28 cellular contexts compared by ENCODE assay signal in genomic region chr18:58802959-58803358, GRCh38.
"Had no signal": no experiment of that assay in that cellular context is flagged by ENCODE, and none has a peak within 500 bp of the region (broad histone marks: within the 10 kb centered on the region; RNA-seq: fewer than 3 reads in every experiment).

No MANE protein-coding gene starts in this region.

- H3K36me3 ChIP-seq: neutrophil, pancreas, prostate gland, right atrium auricular region, right lobe of liver, sigmoid colon, suprapubic skin, tibial artery, transverse colon, upper lobe of right lung, uterus had no signal

- H3K4me1 ChIP-seq: pancreas, right atrium auricular region, right lobe of liver, sigmoid colon, suprapubic skin, tibial artery, transverse colon, upper lobe of right lung, uterus had no signal

- H3K4me3 Mint-ChIP-seq: naive thymus-derived CD8-positive, alpha-beta T cell; natural killer cell treated with Interleukin-12 subunit alpha and Interleukin-12 subunit beta and Interleukin-15 and Interleukin-18, amount 100 ng/mL, for 72 hours; stimulated activated effector memory CD8-positive, alpha-beta T cell treated with anti-CD3 and anti-CD28 coated beads, Interleukin-12 subunit alpha, Interleukin-12 subunit beta, amount 100 ng/mL, for 72 hours; stimulated activated naive CD8-positive, alpha-beta T cell treated with anti-CD3 and anti-CD28 coated beads, Interleukin-15, amount 100 ng/mL, for 72 hours; type B pancreatic cell had no signal

- H3K36me3 Mint-ChIP-seq: natural killer cell treated with Interleukin-12 subunit alpha and Interleukin-12 subunit beta and Interleukin-15 and Interleukin-18, amount 100 ng/mL, for 72 hours; type B pancreatic cell had no signal

- H3K4me1 Mint-ChIP-seq: stimulated activated effector memory CD8-positive, alpha-beta T cell treated with anti-CD3 and anti-CD28 coated beads, Interleukin-12 subunit alpha, Interleukin-12 subunit beta, amount 100 ng/mL, for 72 hours had no signal

- H3K27ac Mint-ChIP-seq: naive thymus-derived CD8-positive, alpha-beta T cell; natural killer cell treated with Interleukin-12 subunit alpha and Interleukin-12 subunit beta and Interleukin-15 and Interleukin-18, amount 100 ng/mL, for 72 hours; stimulated activated effector memory CD8-positive, alpha-beta T cell treated with anti-CD3 and anti-CD28 coated beads, Interleukin-12 subunit alpha, Interleukin-12 subunit beta, amount 100 ng/mL, for 72 hours; stimulated activated naive CD8-positive, alpha-beta T cell treated with anti-CD3 and anti-CD28 coated beads, Interleukin-15, amount 100 ng/mL, for 72 hours; type B pancreatic cell had no signal

- H3K27ac ChIP-seq: neutrophil, pancreas, right atrium auricular region, right lobe of liver, sigmoid colon, suprapubic skin, testis, tibial artery, transverse colon, upper lobe of right lung, uterus had no signal

- H3K9me3 Mint-ChIP-seq: natural killer cell treated with Interleukin-12 subunit alpha and Interleukin-12 subunit beta and Interleukin-15 and Interleukin-18, amount 100 ng/mL, for 72 hours; stimulated activated effector memory CD8-positive, alpha-beta T cell treated with anti-CD3 and anti-CD28 coated beads, Interleukin-12 subunit alpha, Interleukin-12 subunit beta, amount 100 ng/mL, for 72 hours; stimulated activated naive CD8-positive, alpha-beta T cell treated with anti-CD3 and anti-CD28 coated beads, Interleukin-15, amount 100 ng/mL, for 72 hours had no signal

- H3K27me3 Mint-ChIP-seq: type B pancreatic cell had no signal

- ATAC-seq: naive thymus-derived CD8-positive, alpha-beta T cell; natural killer cell treated with Interleukin-12 subunit alpha and Interleukin-12 subunit beta and Interleukin-15 and Interleukin-18, amount 100 ng/mL, for 72 hours; pancreas; right lobe of liver; stimulated activated effector memory CD8-positive, alpha-beta T cell treated with anti-CD3 and anti-CD28 coated beads, Interleukin-12 subunit alpha, Interleukin-12 subunit beta, amount 100 ng/mL, for 72 hours; stimulated activated naive CD8-positive, alpha-beta T cell treated with anti-CD3 and anti-CD28 coated beads, Interleukin-15, amount 100 ng/mL, for 72 hours; stimulated activated naive CD8-positive, alpha-beta T cell treated with anti-CD3 and anti-CD28 coated beads, Interleukin-15, Interleukin-2, amounts not matched to agents 100 U/mL and 50 U/mL, for 24 hours; upper lobe of right lung had no signal

- H3K4me3 ChIP-seq: pancreas, prostate gland, right atrium auricular region, right lobe of liver, sigmoid colon, suprapubic skin, testis, tibial artery, transverse colon, upper lobe of right lung, uterus had no signal

- FAIRE-seq: pancreas, small intestine had no signal

- DNase-seq: naive B cell; naive thymus-derived CD8-positive, alpha-beta T cell; nucleus accumbens; pancreas; retina; right lobe of liver; sigmoid colon; small intestine; stimulated activated CD4-positive, alpha-beta T cell treated with anti-CD3 and anti-CD28 coated beads, Interleukin-15, amount 100 ng/mL, for 24 hours; stimulated activated CD4-positive, alpha-beta T cell treated with anti-CD3 and anti-CD28 coated beads, Interleukin-2, amount 100 ng/mL, for 24 hours; stimulated activated CD4-positive, alpha-beta T cell treated with anti-CD3 and anti-CD28 coated beads, Interleukin-2, amount 100 ng/mL, for 48 hours; stimulated activated CD4-positive, alpha-beta T cell treated with anti-CD3 and anti-CD28 coated beads, Interleukin-4, amount 100 ng/mL, for 24 hours; stimulated activated naive CD4-positive, alpha-beta T cell; stimulated activated naive CD8-positive, alpha-beta T cell treated with anti-CD3 and anti-CD28 coated beads, Interleukin-15, amount 100 ng/mL, for 72 hours; stimulated activated naive CD8-positive, alpha-beta T cell treated with anti-CD3 and anti-CD28 coated beads, Interleukin-15, Interleukin-2, amounts not matched to agents 100 U/mL and 50 U/mL, for 24 hours; substantia nigra; testis; tibial artery; transverse colon; upper lobe of right lung; uterus had no signal

- H3K27me3 ChIP-seq: neutrophil, pancreas, right atrium auricular region, right lobe of liver, sigmoid colon, suprapubic skin, testis, tibial artery, transverse colon, upper lobe of right lung, uterus had no signal

- H3K9me3 ChIP-seq: neutrophil, pancreas, prostate gland, right atrium auricular region, right lobe of liver, sigmoid colon, suprapubic skin, testis, tibial artery, transverse colon, upper lobe of right lung, uterus had no signal
